ENCODE assay signal across 12 cellular contexts in the genomic region with DNA sequence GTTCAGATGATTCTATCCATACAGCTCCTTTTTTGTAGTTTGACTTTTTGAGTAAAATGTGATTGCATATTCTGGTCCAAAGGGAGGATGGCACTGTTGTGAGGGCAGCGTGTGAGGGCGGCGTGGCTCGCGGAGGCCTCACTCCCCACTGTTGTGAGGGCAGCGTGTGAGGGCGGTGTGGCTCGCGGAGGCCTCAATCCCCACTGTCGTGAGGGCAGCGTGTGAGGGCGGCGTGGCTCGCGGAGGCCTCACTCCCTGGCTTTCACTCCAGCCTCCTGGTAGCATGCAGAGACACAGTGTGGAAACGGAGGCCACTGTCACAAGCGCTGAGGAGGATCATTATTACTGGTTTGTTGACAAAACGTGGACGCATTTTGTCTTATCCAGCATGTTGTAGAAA.
DNase-seq lines count a peak whose midpoint lies in the region; ATAC-seq and TF ChIP-seq lines count a peak whose summit lies in the region.
"Had no signal": no experiment of that assay in that cellular context is flagged by ENCODE, and none has a peak within 500 bp of the region (broad histone marks: within the 10 kb centered on the region; RNA-seq: fewer than 3 reads in every experiment).

No MANE protein-coding gene starts in this region.

- TF ChIP-seq CTCF in Caco-2 (IDR thresholded peaks at IDR 0.05; ENCODE audit: insufficient read depth in 1 of 2, low read depth in 1 of 2, low read length in 1 of 2, severe bottlenecking in 1 of 2, unreplicated experiment in 1 of 2), result no peak
- TF ChIP-seq CTCF in brain (conservative IDR thresholded peaks at IDR 0.05), result no peak

- peaks cover 14% of the 10 kb centered on the region for H3K9me3 ChIP-seq in Caco-2

- H3K27me3 ChIP-seq in Caco-2 (replicated peaks; ENCODE audit: control insufficient read depth, insufficient read depth, low read length), result no peaks in the 10 kb centered on the region

- peaks cover 32% of the 10 kb centered on the region for H3K36me3 Mint-ChIP-seq in Caco-2 (ENCODE audit: insufficient read depth, unreplicated experiment)
- H3K36me3 Mint-ChIP-seq in brain, result peaks cover 59% of the 10 kb centered on the region
- no peaks in the 10 kb centered on the region for H3K36me3 Mint-ChIP-seq in stimulated activated effector memory CD8-positive, alpha-beta T cell treated with anti-CD3 and anti-CD28 coated beads, Interleukin-12 subunit alpha, Interleukin-12 subunit beta, amount 100 ng/mL, for 72 hours

- no peaks in the 10 kb centered on the region; the same call in 1 of the 2 replicates for H3K36me3 ChIP-seq in Caco-2 (ENCODE audit: control insufficient read depth, insufficient read depth, low read length)

- ATAC-seq in stimulated activated effector memory CD8-positive, alpha-beta T cell treated with anti-CD3 and anti-CD28 coated beads, Interleukin-12 subunit alpha, Interleukin-12 subunit beta, amount 100 ng/mL, for 72 hours, result no peak
- ATAC-seq in HG02642 (IDR thresholded peaks at IDR 0.05; ENCODE audit: poor library complexity, unreplicated experiment) (no peak), left ventricle myocardium superior (no peak)
- ATAC-seq: GM12878 had no signal

- H3K4me1 Mint-ChIP-seq in Caco-2 (ENCODE audit: low read depth, unreplicated experiment) (peaks cover 6% of the 10 kb centered on the region), brain (peaks cover 36% of the 10 kb centered on the region)
- H3K4me1 Mint-ChIP-seq in stimulated activated effector memory CD8-positive, alpha-beta T cell treated with anti-CD3 and anti-CD28 coated beads, Interleukin-12 subunit alpha, Interleukin-12 subunit beta, amount 100 ng/mL, for 72 hours, result peaks cover 44% of the 10 kb centered on the region

- H3K4me1 ChIP-seq in Caco-2, result no peaks in the 10 kb centered on the region

- H3K27me3 Mint-ChIP-seq in Caco-2 (ENCODE audit: insufficient read depth, unreplicated experiment) (no peaks in the 10 kb centered on the region), brain (no peaks in the 10 kb centered on the region)

- H3K4me3 Mint-ChIP-seq in Caco-2 (ENCODE audit: unreplicated experiment) (no peak overlapping the region), brain (no peak overlapping the region)
- H3K4me3 Mint-ChIP-seq in stimulated activated effector memory CD8-positive, alpha-beta T cell treated with anti-CD3 and anti-CD28 coated beads, Interleukin-12 subunit alpha, Interleukin-12 subunit beta, amount 100 ng/mL, for 72 hours, result no peak overlapping the region

- no peak overlapping the region for H3K4me3 ChIP-seq in Caco-2 (ENCODE audit: low read depth, low read length)
- H3K4me3 ChIP-seq: GM12878, PC-9 had no signal

- peak overlapping the region; percentile 32 for H3K27ac Mint-ChIP-seq in Caco-2 (ENCODE audit: unreplicated experiment)
- H3K27ac Mint-ChIP-seq in brain, result peak overlapping the region in 4 of 5 experiments; percentile 32 to 58 (median 49)
- H3K27ac Mint-ChIP-seq in stimulated activated effector memory CD8-positive, alpha-beta T cell treated with anti-CD3 and anti-CD28 coated beads, Interleukin-12 subunit alpha, Interleukin-12 subunit beta, amount 100 ng/mL, for 72 hours, result peak overlapping the region; percentile 17

- BruUV-seq in Caco-2 (replicated peaks; lab: Mats Ljungman, UMichigan), result no TSS peak

- intact Hi-C loops in Caco-2 (cut with micrococcal nuclease; ENCODE audit: unreplicated experiment) (no loop called here), left ventricle myocardium superior (cut with micrococcal nuclease) (no loop called here)

- CTCF ChIA-PET in Caco-2 (lab: Charles Lee), result no interaction called here

- DNase-seq in NCI-H748 (lab: John Stamatoyannopoulos, UW; ENCODE audit: unreplicated experiment) (peak; percentile 62), NCI-H748 treated with DMSO at 0.1 percent for 48 hours (lab: John Stamatoyannopoulos, UW) (no peak), Caco-2 (no peak), left ventricle myocardium superior (no peak)
- no peak for DNase-seq in stimulated activated effector memory CD8-positive, alpha-beta T cell treated with anti-CD3 and anti-CD28 coated beads, Interleukin-12 subunit alpha, Interleukin-12 subunit beta, amount 100 ng/mL, for 72 hours (ENCODE audit: low spot score in 2 of 2)
- DNase-seq in stimulated activated CD4-positive, alpha-beta T cell treated with anti-CD3 and anti-CD28 coated beads, Interleukin-4, amount 100 ng/mL, for 24 hours, result no peak
- DNase-seq: DMS79, NCI-H1436 treated with DMSO at 0.1 percent for 48 hours, PC-9 had no signal

- peaks cover 1% of the 10 kb centered on the region for H3K9me3 Mint-ChIP-seq in Caco-2 (ENCODE audit: unreplicated experiment)
- H3K9me3 Mint-ChIP-seq in brain, result peaks cover 7 to 28% (median 17%) of the 10 kb centered on the region in 5 experiments
- H3K9me3 Mint-ChIP-seq in stimulated activated effector memory CD8-positive, alpha-beta T cell treated with anti-CD3 and anti-CD28 coated beads, Interleukin-12 subunit alpha, Interleukin-12 subunit beta, amount 100 ng/mL, for 72 hours, result no peaks in the 10 kb centered on the region

- POLR2A ChIA-PET in Caco-2 (lab: Charles Lee), result no interaction called here
